8 cellular contexts compared by ENCODE assay signal in genomic region chr17:51427259-51428255, GRCh38.
DNase-seq lines count a peak whose midpoint lies in the region; ATAC-seq and TF ChIP-seq lines count a peak whose summit lies in the region.

No MANE protein-coding gene starts in this region.

- H3K9me3 Mint-ChIP-seq in WTC11 = peaks cover 34% of the 10 kb centered on the region
- H3K9me3 Mint-ChIP-seq in type B pancreatic cell = no peaks in the 10 kb centered on the region

- in situ Hi-C loops in ACHN (cut with HindIII; ENCODE audit: low pct_ligation_motif_present, low pct_unique_long_range_greater_than_20kb, low sequenced_read_pairs) = no loop called here

- H3K4me3 Mint-ChIP-seq in WTC11 (no peak overlapping the region), type B pancreatic cell (peak overlapping the region; percentile 49)

- H3K4me3 ChIP-seq in effector memory CD4-positive, alpha-beta T cell (ENCODE audit: insufficient read depth, low read depth, low read length, poor library complexity, severe bottlenecking) = peak overlapping the region; percentile 11
- H3K4me3 ChIP-seq in breast epithelium = no peak overlapping the region

- no peak for TF ChIP-seq POLR2A in breast epithelium (IDR thresholded peaks at IDR 0.05)

- H3K27me3 ChIP-seq in effector memory CD4-positive, alpha-beta T cell (replicated peaks; ENCODE audit: control insufficient read depth, insufficient read depth, low read length, poor library complexity, severe bottlenecking) = no peaks in the 10 kb centered on the region
- no peaks in the 10 kb centered on the region for H3K27me3 ChIP-seq in breast epithelium

- peaks cover 4% of the 10 kb centered on the region; the same call in 1 of the 2 replicates for H3K27me3 Mint-ChIP-seq in WTC11 (ENCODE audit: low read depth)
- H3K27me3 Mint-ChIP-seq in type B pancreatic cell = peaks cover under 1% of the 10 kb centered on the region

- H3K36me3 Mint-ChIP-seq in WTC11 = peaks cover 15% of the 10 kb centered on the region
- no peaks in the 10 kb centered on the region for H3K36me3 Mint-ChIP-seq in type B pancreatic cell

- peak; percentile 69 for ATAC-seq in GM18508 (IDR thresholded peaks at IDR 0.05; ENCODE audit: insufficient read depth, unreplicated experiment)
- peak; percentile 75 for ATAC-seq in HG03095 (IDR thresholded peaks at IDR 0.05; ENCODE audit: unreplicated experiment)
- ATAC-seq in WTC11 = no peak

- no peaks in the 10 kb centered on the region for H3K36me3 ChIP-seq in effector memory CD4-positive, alpha-beta T cell (ENCODE audit: control insufficient read depth, insufficient read depth, low read length)
- no peaks in the 10 kb centered on the region for H3K36me3 ChIP-seq in breast epithelium

- POLR2A ChIA-PET in WTC11 (lab: Charles Lee) = no interaction called here

- H3K27ac Mint-ChIP-seq in WTC11 = peak overlapping the region; percentile 34; the same call in 1 of the 2 replicates
- peak overlapping the region; percentile 54 for H3K27ac Mint-ChIP-seq in type B pancreatic cell

- DNase-seq in WTC11 (ENCODE audit: low spot score) (no peak), type B pancreatic cell (ENCODE audit: extremely low spot score, unreplicated experiment) (no peak), breast epithelium (ENCODE audit: low spot score in 2 of 2) (no peak), ACHN (no peak), NOMO-1 treated with dmso at 0.1 percent for 144 hours (lab: John Stamatoyannopoulos, UW; ENCODE audit: unreplicated experiment) (no peak)
- peak; percentile 56 to 83 (median 68) for DNase-seq in effector memory CD4-positive, alpha-beta T cell

- H3K4me1 Mint-ChIP-seq in WTC11 (peaks cover 9% of the 10 kb centered on the region), type B pancreatic cell (ENCODE audit: unreplicated experiment) (peaks cover 12% of the 10 kb centered on the region)

- intact Hi-C loops in breast epithelium (cut with DNase I; ENCODE audit: low total_unique reads) = no loop called here

- H3K27ac ChIP-seq in effector memory CD4-positive, alpha-beta T cell (ENCODE audit: insufficient read depth, low read length, poor library complexity, severe bottlenecking) = peak overlapping the region; percentile 84
- H3K27ac ChIP-seq in breast epithelium = no peak overlapping the region

- no peaks in the 10 kb centered on the region for H3K9me3 ChIP-seq in effector memory CD4-positive, alpha-beta T cell (ENCODE audit: control insufficient read depth, low read length)
- H3K9me3 ChIP-seq in breast epithelium = no peaks in the 10 kb centered on the region

- CTCF ChIA-PET in WTC11 (lab: Charles Lee) = no interaction called here

- peaks cover 48% of the 10 kb centered on the region for H3K4me1 ChIP-seq in effector memory CD4-positive, alpha-beta T cell (ENCODE audit: control insufficient read depth, insufficient read depth, low read length, poor library complexity, severe bottlenecking)
- no peaks in the 10 kb centered on the region for H3K4me1 ChIP-seq in breast epithelium

- TF ChIP-seq CTCF in WTC11 (IDR thresholded peaks at IDR 0.05) (no peak), type B pancreatic cell (conservative IDR thresholded peaks at IDR 0.05) (no peak), breast epithelium (IDR thresholded peaks at IDR 0.05) (no peak)

TF ChIP-seq in WTC11, 78 proteins besides CTCF, POLR2A, EP300 and RAD21:
- no peak for TF ChIP-seq PRRX2 (CRISPR knock-in tag; IDR thresholded peaks at IDR 0.05)

Comparison
In these comparisons a context has a peak if more than half of its experiments do, and no peak if none do; other contexts are left out.
1. DNase-seq: peak in effector memory CD4-positive, alpha-beta T cell (3 of 3); none in WTC11 (single experiment), type B pancreatic cell (single experiment), breast epithelium (0 of 2), ACHN (single experiment) and NOMO-1 treated with dmso at 0.1 percent for 144 hours (single experiment).